11 cellular contexts compared by ENCODE assay signal in the genomic region with DNA sequence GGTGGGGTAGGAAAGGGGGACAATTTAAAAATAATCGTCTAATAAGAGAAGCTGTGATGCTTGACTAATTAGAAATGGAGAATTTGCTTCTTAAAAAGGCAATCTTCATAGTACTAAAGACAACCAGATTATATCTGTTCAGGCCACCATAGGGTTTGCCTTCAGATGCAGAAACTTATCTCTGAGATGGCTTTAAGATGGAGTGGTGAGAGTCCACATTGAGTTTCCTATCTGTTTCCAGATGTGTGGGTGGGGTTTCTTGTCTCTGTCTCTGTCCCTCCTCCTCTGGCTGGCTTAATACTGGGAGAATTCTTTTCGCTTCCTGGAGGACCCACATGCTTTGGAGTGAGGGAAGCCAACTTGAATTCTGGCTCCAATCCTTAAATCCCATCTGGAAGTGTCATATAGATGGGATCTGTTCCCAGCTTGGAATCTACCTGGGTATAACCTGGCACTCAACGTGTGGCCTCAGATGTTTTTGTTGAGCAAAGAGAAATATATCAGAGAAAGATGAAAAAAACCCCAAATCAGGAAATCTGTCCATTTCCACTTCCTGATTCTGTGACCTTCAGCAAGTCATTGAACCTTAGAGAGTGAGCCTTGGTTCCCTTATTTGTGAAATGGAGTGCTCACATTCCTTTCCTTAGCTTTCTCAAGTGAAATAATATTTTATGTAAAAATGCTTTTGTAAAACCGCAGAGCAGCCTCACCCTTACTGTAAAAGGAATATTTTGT.
DNase-seq lines count a peak whose midpoint lies in the region; ATAC-seq and TF ChIP-seq lines count a peak whose summit lies in the region.
"Had no signal": no experiment of that assay in that cellular context is flagged by ENCODE, and none has a peak within 500 bp of the region (broad histone marks: within the 10 kb centered on the region; RNA-seq: fewer than 3 reads in every experiment).

No MANE protein-coding gene starts in this region.

- peak; percentile 70 for DNase-seq in AG10803 (ENCODE audit: low read depth)
- peak; percentile 2 for DNase-seq in SKM-1 (lab: John Stamatoyannopoulos, UW; ENCODE audit: unreplicated experiment)
- peak; percentile 47 for DNase-seq in fibroblast of villous mesenchyme (ENCODE audit: low read depth)
- no peak for DNase-seq in NCI-H2029 (lab: John Stamatoyannopoulos, UW)
- DNase-seq in activated naive CD4-positive, alpha-beta T cell treated with Interleukin-2 at 50 U/mL for 16 hours = no peak
- DNase-seq in germinal center (ENCODE audit: low spot score) = no peak
- DNase-seq: BE2C, brain microvascular endothelial cell, GOT3 had no signal

- H3K4me3 ChIP-seq in AG10803 (ENCODE audit: low read length) = no peak overlapping the region
- H3K4me3 ChIP-seq in fibroblast of villous mesenchyme (ENCODE audit: low read depth, low read length) = no peak overlapping the region

- TF ChIP-seq CTCF in AG10803 (conservative IDR thresholded peaks at IDR 0.05; ENCODE audit: low read length) = no peak
- TF ChIP-seq CTCF in fibroblast of villous mesenchyme (IDR thresholded peaks at IDR 0.05; ENCODE audit: insufficient read depth, low read depth, low read length) = no peak

- ATAC-seq in GM19351 (IDR thresholded peaks at IDR 0.05; ENCODE audit: unreplicated experiment) (peak; percentile 41), HG02763 (IDR thresholded peaks at IDR 0.05; ENCODE audit: unreplicated experiment) (no peak)

Comparison
In these comparisons a context has a peak if more than half of its experiments do, and no peak if none do; other contexts are left out.
1. DNase-seq: peak in AG10803 (single experiment), SKM-1 (single experiment) and fibroblast of villous mesenchyme (single experiment); none in NCI-H2029 (single experiment), activated naive CD4-positive, alpha-beta T cell treated with Interleukin-2 at 50 U/mL for 16 hours (single experiment) and germinal center (single experiment).